ENCODE assay signal across 1 cellular context in the genomic region with DNA sequence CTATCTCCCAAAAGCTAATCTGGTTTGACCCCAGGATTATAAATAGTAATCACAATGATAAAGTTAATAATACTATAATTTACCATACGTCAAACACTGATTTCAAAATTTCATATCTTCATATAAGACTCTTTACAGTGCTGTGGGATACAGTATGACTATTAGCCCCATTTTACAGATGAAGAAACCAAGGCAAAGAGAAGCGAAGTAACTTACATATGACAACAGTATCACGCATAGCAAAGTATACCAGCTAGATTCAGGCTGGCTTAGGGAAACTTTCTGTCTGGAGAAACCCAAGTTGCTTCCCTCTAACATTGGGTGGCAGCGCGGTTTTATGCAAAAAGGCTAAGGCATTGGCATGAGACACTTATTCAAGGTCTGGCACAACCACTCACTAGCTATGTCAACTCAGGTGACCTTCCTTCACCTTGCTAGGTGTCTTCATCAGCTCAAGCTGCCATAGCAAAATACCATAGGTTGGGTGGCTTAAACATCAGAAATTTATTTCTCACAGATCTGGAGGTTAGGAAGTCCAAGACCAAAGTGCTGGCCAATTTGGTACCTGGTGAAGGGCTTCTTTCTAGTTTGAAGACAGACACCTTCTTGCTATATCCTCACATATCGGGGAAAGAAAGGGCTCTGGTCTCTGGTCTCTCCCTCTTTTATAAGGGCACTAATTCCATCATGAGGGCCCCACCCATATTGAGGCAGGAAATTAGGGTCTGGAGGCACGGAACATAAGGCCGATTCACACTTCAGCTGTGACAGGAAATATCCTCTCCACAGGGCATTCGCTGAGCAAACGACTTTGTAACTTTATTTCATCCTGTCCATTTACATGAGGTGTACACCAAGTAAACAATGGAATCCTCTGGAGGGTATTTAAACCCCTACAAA.
TF ChIP-seq lines count a peak whose summit lies in the region.

No MANE protein-coding gene starts in this region.

TF ChIP-seq in IMR-90, 13 proteins besides CTCF, POLR2A, EP300 and RAD21:
- TF ChIP-seq SMC3 (IDR thresholded peaks at IDR 0.05; ENCODE audit: low read depth, low read length) = no peak
- TF ChIP-seq RCOR1 (IDR thresholded peaks at IDR 0.05; ENCODE audit: insufficient replicate concordance, low read length) = no peak
- TF ChIP-seq NFE2L2 (IDR thresholded peaks at IDR 0.05; ENCODE audit: low read depth, low read length) = no peak
- TF ChIP-seq CHD1 (IDR thresholded peaks at IDR 0.05; ENCODE audit: low read depth, low read length) = no peak
- TF ChIP-seq, protein P1, sequence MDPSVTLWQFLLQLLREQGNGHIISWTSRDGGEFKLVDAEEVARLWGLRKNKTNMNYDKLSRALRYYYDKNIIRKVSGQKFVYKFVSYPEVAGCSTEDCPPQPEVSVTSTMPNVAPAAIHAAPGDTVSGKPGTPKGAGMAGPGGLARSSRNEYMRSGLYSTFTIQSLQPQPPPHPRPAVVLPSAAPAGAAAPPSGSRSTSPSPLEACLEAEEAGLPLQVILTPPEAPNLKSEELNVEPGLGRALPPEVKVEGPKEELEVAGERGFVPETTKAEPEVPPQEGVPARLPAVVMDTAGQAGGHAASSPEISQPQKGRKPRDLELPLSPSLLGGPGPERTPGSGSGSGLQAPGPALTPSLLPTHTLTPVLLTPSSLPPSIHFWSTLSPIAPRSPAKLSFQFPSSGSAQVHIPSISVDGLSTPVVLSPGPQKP (IDR thresholded peaks at IDR 0.05; ENCODE audit: borderline replicate concordance, low read depth, low read length) = no peak
- no peak for TF ChIP-seq MXI1 (IDR thresholded peaks at IDR 0.05; ENCODE audit: borderline replicate concordance, low read depth, low read length)
- no peak for TF ChIP-seq MAFK (IDR thresholded peaks at IDR 0.05; ENCODE audit: low read depth, low read length)
- no peak for TF ChIP-seq BHLHE40 (IDR thresholded peaks at IDR 0.05; ENCODE audit: low read depth, low read length)
- TF ChIP-seq, protein P2, sequence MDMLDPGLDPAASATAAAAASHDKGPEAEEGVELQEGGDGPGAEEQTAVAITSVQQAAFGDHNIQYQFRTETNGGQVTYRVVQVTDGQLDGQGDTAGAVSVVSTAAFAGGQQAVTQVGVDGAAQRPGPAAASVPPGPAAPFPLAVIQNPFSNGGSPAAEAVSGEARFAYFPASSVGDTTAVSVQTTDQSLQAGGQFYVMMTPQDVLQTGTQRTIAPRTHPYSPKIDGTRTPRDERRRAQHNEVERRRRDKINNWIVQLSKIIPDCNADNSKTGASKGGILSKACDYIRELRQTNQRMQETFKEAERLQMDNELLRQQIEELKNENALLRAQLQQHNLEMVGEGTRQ (IDR thresholded peaks at IDR 0.05; ENCODE audit: low read depth, low read length) = no peak
- no peak for TF ChIP-seq FOS (IDR thresholded peaks at IDR 0.05; ENCODE audit: low read depth, low read length)
- no peak for TF ChIP-seq MAZ (IDR thresholded peaks at IDR 0.05; ENCODE audit: borderline replicate concordance, low read depth, low read length)
